In genomic region chr5:10507575-10508024, GRCh38 we compare ENCODE assay signal across 1 cellular context.
A peak's percentile ranks its signal among the peaks of the same experiment; 100 is the strongest.
TF ChIP-seq lines count a peak whose summit lies in the region.

No MANE protein-coding gene starts in this region.

TF ChIP-seq in K562, 482 proteins besides CTCF, POLR2A, EP300 and RAD21 (continued from another document and continues in another):
- TF ChIP-seq CHD7 (IDR thresholded peaks at IDR 0.05; ENCODE audit: low read depth, low read length) (no peak), XRCC4 (IDR thresholded peaks at IDR 0.05; ENCODE audit: extremely low read depth, insufficient read depth, insufficient read length) (no peak), ZNF431 (CRISPR knock-in tag; IDR thresholded peaks at IDR 0.05) (no peak), SMAD2 (IDR thresholded peaks at IDR 0.05; ENCODE audit: low read depth, low read length) (no peak), SNRNP70 (optimal IDR thresholded peaks at IDR 0.05; ENCODE audit: low read depth, low read length) (no peak), ETV1 (tag; conservative IDR thresholded peaks at IDR 0.05; ENCODE audit: low read depth) (peak; percentile 96), KLF6 (CRISPR knock-in tag; IDR thresholded peaks at IDR 0.05; ENCODE audit: borderline replicate concordance) (no peak), ATF1 (CRISPR knock-in tag; IDR thresholded peaks at IDR 0.05) (no peak), ATF1 (tag; IDR thresholded peaks at IDR 0.05) (peak; percentile 67), ILF3 (IDR thresholded peaks at IDR 0.05; ENCODE audit: borderline replicate concordance) (no peak), ZMIZ1 (IDR thresholded peaks at IDR 0.05; ENCODE audit: low read depth in 2 of 2, low read length in 2 of 2) (peak in 1 of 2 experiments; percentile 69; a peak in 1 of 4 replicates), ETV5 (CRISPR knock-in tag; IDR thresholded peaks at IDR 0.05; ENCODE audit: low read depth) (peak; percentile 76; the same call in 1 of the 2 replicates), GTF2E2 (tag; IDR thresholded peaks at IDR 0.05) (no peak), ZFPM2 (CRISPR knock-in tag; IDR thresholded peaks at IDR 0.05) (no peak), TAF9B (IDR thresholded peaks at IDR 0.05; ENCODE audit: partially characterized antibody) (peak; percentile 22), MED1 (CRISPR knock-in tag; IDR thresholded peaks at IDR 0.05; ENCODE audit: borderline replicate concordance) (no peak), HNRNPLL (IDR thresholded peaks at IDR 0.05; ENCODE audit: low read depth, low read length, poor library complexity, severe bottlenecking) (no peak), PTTG1 (tag; IDR thresholded peaks at IDR 0.05; ENCODE audit: low read depth) (no peak), ZC3H11A (IDR thresholded peaks at IDR 0.05; ENCODE audit: low read depth, low read length) (no peak), HEY1 (CRISPR knock-in tag; IDR thresholded peaks at IDR 0.05; ENCODE audit: borderline replicate concordance) (no peak), RBM17 (IDR thresholded peaks at IDR 0.05; ENCODE audit: borderline replicate concordance, low read depth, low read length) (no peak), ZNF146 (CRISPR knock-in tag; IDR thresholded peaks at IDR 0.05; ENCODE audit: unreplicated experiment) (no peak), ZNF589 (CRISPR knock-in tag; IDR thresholded peaks at IDR 0.05; ENCODE audit: low read depth) (peak; percentile 50), FOXM1 (IDR thresholded peaks at IDR 0.05; ENCODE audit: low read depth) (peak; percentile 48; the same call in 1 of the 2 replicates), FOXM1 (CRISPR knock-in tag; IDR thresholded peaks at IDR 0.05; ENCODE audit: low read depth) (no peak), NFYB (IDR thresholded peaks at IDR 0.05; ENCODE audit: extremely low read depth, insufficient read length) (no peak), CSDE1 (IDR thresholded peaks at IDR 0.05) (no peak), ATF7 (IDR thresholded peaks at IDR 0.05) (peak; percentile 84), ZNF436 (CRISPR knock-in tag; IDR thresholded peaks at IDR 0.05) (no peak), SIN3A (IDR thresholded peaks at IDR 0.05; ENCODE audit: borderline replicate concordance in 2 of 2, control insufficient read depth in 1 of 2, low read depth in 2 of 2, low read length in 2 of 2) (no peak), MTA2 (IDR thresholded peaks at IDR 0.05; ENCODE audit: low read depth) (peak; percentile 67), NR4A1 (CRISPR knock-in tag; IDR thresholded peaks at IDR 0.05) (no peak), NR4A1 (tag; IDR thresholded peaks at IDR 0.05) (0 out of 2 replicates have a peak, but pooled peaks have one; percentile 43), BACH1 (tag; IDR thresholded peaks at IDR 0.05) (peak; percentile 64), RUNX1 (IDR thresholded peaks at IDR 0.05; ENCODE audit: low read depth) (no peak), ZNF263 (CRISPR knock-in tag; IDR thresholded peaks at IDR 0.05; ENCODE audit: borderline replicate concordance) (no peak), TEAD1 (CRISPR knock-in tag; IDR thresholded peaks at IDR 0.05) (no peak; a peak in 1 of 4 replicates), EZH2 (IDR thresholded peaks at IDR 0.05; ENCODE audit: borderline replicate concordance, low read depth, low read length) (no peak)
- TF ChIP-seq, protein P1, sequence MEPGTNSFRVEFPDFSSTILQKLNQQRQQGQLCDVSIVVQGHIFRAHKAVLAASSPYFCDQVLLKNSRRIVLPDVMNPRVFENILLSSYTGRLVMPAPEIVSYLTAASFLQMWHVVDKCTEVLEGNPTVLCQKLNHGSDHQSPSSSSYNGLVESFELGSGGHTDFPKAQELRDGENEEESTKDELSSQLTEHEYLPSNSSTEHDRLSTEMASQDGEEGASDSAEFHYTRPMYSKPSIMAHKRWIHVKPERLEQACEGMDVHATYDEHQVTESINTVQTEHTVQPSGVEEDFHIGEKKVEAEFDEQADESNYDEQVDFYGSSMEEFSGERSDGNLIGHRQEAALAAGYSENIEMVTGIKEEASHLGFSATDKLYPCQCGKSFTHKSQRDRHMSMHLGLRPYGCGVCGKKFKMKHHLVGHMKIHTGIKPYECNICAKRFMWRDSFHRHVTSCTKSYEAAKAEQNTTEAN (CRISPR knock-in tag; IDR thresholded peaks at IDR 0.05), result no peak
- TF ChIP-seq, protein P2, sequence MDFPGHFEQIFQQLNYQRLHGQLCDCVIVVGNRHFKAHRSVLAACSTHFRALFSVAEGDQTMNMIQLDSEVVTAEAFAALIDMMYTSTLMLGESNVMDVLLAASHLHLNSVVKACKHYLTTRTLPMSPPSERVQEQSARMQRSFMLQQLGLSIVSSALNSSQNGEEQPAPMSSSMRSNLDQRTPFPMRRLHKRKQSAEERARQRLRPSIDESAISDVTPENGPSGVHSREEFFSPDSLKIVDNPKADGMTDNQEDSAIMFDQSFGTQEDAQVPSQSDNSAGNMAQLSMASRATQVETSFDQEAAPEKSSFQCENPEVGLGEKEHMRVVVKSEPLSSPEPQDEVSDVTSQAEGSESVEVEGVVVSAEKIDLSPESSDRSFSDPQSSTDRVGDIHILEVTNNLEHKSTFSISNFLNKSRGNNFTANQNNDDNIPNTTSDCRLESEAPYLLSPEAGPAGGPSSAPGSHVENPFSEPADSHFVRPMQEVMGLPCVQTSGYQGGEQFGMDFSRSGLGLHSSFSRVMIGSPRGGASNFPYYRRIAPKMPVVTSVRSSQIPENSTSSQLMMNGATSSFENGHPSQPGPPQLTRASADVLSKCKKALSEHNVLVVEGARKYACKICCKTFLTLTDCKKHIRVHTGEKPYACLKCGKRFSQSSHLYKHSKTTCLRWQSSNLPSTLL (IDR thresholded peaks at IDR 0.05), result no peak
- TF ChIP-seq, protein P3, sequence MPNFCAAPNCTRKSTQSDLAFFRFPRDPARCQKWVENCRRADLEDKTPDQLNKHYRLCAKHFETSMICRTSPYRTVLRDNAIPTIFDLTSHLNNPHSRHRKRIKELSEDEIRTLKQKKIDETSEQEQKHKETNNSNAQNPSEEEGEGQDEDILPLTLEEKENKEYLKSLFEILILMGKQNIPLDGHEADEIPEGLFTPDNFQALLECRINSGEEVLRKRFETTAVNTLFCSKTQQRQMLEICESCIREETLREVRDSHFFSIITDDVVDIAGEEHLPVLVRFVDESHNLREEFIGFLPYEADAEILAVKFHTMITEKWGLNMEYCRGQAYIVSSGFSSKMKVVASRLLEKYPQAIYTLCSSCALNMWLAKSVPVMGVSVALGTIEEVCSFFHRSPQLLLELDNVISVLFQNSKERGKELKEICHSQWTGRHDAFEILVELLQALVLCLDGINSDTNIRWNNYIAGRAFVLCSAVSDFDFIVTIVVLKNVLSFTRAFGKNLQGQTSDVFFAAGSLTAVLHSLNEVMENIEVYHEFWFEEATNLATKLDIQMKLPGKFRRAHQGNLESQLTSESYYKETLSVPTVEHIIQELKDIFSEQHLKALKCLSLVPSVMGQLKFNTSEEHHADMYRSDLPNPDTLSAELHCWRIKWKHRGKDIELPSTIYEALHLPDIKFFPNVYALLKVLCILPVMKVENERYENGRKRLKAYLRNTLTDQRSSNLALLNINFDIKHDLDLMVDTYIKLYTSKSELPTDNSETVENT (CRISPR knock-in tag; IDR thresholded peaks at IDR 0.05), result no peak
- TF ChIP-seq, protein P4, sequence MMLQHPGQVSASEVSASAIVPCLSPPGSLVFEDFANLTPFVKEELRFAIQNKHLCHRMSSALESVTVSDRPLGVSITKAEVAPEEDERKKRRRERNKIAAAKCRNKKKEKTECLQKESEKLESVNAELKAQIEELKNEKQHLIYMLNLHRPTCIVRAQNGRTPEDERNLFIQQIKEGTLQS (IDR thresholded peaks at IDR 0.05), result peak; percentile 86
- TF ChIP-seq, protein P4 (CRISPR knock-in tag; conservative IDR thresholded peaks at IDR 0.05), result peak; percentile 61; the same call in 1 of the 2 replicates
